23 cellular contexts compared by ENCODE assay signal in the genomic region with DNA sequence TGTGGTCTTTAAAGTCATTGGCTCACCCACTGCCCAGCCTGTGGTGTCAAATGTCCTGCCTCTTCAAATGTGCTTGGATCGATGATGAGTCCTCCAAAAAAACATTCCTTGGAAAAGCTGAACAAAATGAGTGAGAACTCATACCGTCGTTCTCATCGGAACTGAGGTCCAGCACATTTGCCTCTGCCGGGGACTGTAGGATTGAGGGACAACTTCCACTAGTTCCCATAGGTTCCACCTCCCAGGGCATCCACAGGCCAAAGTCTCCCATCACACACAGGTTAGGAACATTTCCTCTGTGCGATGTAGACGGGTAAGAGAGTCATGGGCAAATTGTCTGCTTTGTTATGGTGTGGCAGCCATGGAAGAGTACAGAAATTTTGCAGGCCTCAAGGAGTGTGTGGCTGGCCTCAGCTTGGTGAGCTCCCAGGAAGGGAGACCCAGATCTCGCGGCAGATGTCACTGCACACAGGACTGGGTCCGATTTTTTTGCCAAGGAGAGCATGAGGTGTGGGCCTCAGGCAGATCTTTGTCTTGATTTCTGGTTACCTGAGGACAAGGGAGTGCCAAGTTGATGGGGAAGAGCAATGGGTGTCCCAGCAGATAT.
A peak's percentile ranks its signal among the peaks of the same experiment; 100 is the strongest.
DNase-seq lines count a peak whose midpoint lies in the region; ATAC-seq, FAIRE-seq and TF ChIP-seq lines count a peak whose summit lies in the region.
"Had no signal": no experiment of that assay in that cellular context is flagged by ENCODE, and none has a peak within 500 bp of the region (broad histone marks: within the 10 kb centered on the region; RNA-seq: fewer than 3 reads in every experiment).

No MANE protein-coding gene starts in this region.

- H3K36me3 ChIP-seq in BLaER1 (peaks cover 100% of the 10 kb centered on the region), GM12878 (ENCODE audit: control insufficient read depth in 2 of 2, insufficient read depth in 2 of 2, low read length in 1 of 2) (peaks cover 4 to 7% of the 10 kb centered on the region in 2 experiments; a peak in 3 of 4 replicates), smooth muscle cell (ENCODE audit: low read depth) (peaks cover 64% of the 10 kb centered on the region)

- no peak for TF ChIP-seq POLR2A in GM12878 (IDR thresholded peaks at IDR 0.05; ENCODE audit: low read depth, low read length)

- H3K27me3 ChIP-seq in BLaER1 (peaks cover 5% of the 10 kb centered on the region; the same call in 1 of the 2 replicates), GM12878 (replicated peaks in 1 of 2; ENCODE audit: control insufficient read depth in 2 of 2, insufficient read depth in 2 of 2, low read length in 1 of 2) (no peaks in the 10 kb centered on the region), smooth muscle cell (ENCODE audit: low read depth) (no peaks in the 10 kb centered on the region)
- H3K27me3 ChIP-seq: SJSA1 had no signal

- H3K27ac Mint-ChIP-seq in endothelial cell (ENCODE audit: unreplicated experiment): no peak overlapping the region

- H3K27ac ChIP-seq in BLaER1 (no peak overlapping the region), GM12878 (ENCODE audit: control insufficient read depth, insufficient read depth) (no peak overlapping the region), smooth muscle cell (ENCODE audit: low read depth) (no peak overlapping the region)
- H3K27ac ChIP-seq: C4-2B, HL-60, KMS-11, SJSA1 had no signal

- CTCF ChIA-PET in GM12878 (lab: Yijun Ruan, JAX): no interaction called here

- H3K9ac ChIP-seq in BLaER1 (no peak overlapping the region), GM12878 (ENCODE audit: control insufficient read depth, insufficient read depth, low read length) (no peak overlapping the region), smooth muscle cell (ENCODE audit: low read depth) (no peak overlapping the region)
- H3K9ac ChIP-seq: KMS-11 had no signal

- no peak for ATAC-seq in GM12878
- ATAC-seq in HG03571 (IDR thresholded peaks at IDR 0.05; ENCODE audit: unreplicated experiment): no peak

- no peaks in the 10 kb centered on the region for H3F3A ChIP-seq in smooth muscle cell (ENCODE audit: low read depth)

- no peaks in the 10 kb centered on the region for H4K20me1 ChIP-seq in BLaER1
- H4K20me1 ChIP-seq in GM12878 (ENCODE audit: control insufficient read depth, insufficient read depth): no peaks in the 10 kb centered on the region
- H4K20me1 ChIP-seq in smooth muscle cell (ENCODE audit: low read depth): no peaks in the 10 kb centered on the region

- in situ Hi-C loops in GM12878 (cut with MboI): no loop called here

- H2AFZ ChIP-seq in GM12878 (ENCODE audit: control insufficient read depth, low read depth, low read length) (no peak overlapping the region), smooth muscle cell (ENCODE audit: low read depth) (no peak overlapping the region)

- peak overlapping the region; percentile 87 for H3K4me3 Mint-ChIP-seq in endothelial cell (ENCODE audit: unreplicated experiment)

- DNase-seq in GM12878 (ENCODE audit: low read depth, low spot score) (no peak), endothelial cell (ENCODE audit: low spot score) (no peak), smooth muscle cell (lab: John Stamatoyannopoulos, UW; ENCODE audit: unreplicated experiment) (no peak), NCI-H2107 (lab: John Stamatoyannopoulos, UW) (no peak), HPDE6-E6E7 (ENCODE audit: extremely low spot score) (no peak)
- DNase-seq in stimulated activated CD4-positive, alpha-beta T cell treated with anti-CD3 and anti-CD28 coated beads, Interleukin-2, amount 100 ng/mL, for 48 hours: no peak
- DNase-seq: 8988T, DMS53, GDM1, NCI-H1105, NCI-H2029 treated with DMSO at 0.1 percent for 48 hours, NCI-H2171, NCI-H524 treated with DMSO at 0.1 percent for 48 hours, NCI-H82 had no signal

- WGBS in GM12878 (ENCODE audit: insufficient coverage, insufficient replicate concordance, low lambda C conversion rate, missing lambda C conversion rate): 35% methylated on average over 10 of the region's 10 CpGs
- 95% methylated on average over 10 of the region's 10 CpGs for WGBS in smooth muscle cell (ENCODE audit: low lambda C conversion rate)

- peaks cover 85% of the 10 kb centered on the region for H3K9me3 Mint-ChIP-seq in endothelial cell (ENCODE audit: unreplicated experiment)

- peaks cover 100% of the 10 kb centered on the region for H3K36me3 Mint-ChIP-seq in endothelial cell (ENCODE audit: low read depth, unreplicated experiment)

- no peak overlapping the region for H3K4me2 ChIP-seq in BLaER1
- H3K4me2 ChIP-seq in GM12878 (ENCODE audit: control insufficient read depth, insufficient read depth): no peak overlapping the region
- no peak overlapping the region for H3K4me2 ChIP-seq in smooth muscle cell
- H3K4me2 ChIP-seq: KMS-11 had no signal

- intact Hi-C loops in GM12878 (cut with micrococcal nuclease; ENCODE audit: unreplicated experiment): no loop called here

- peaks cover 10% of the 10 kb centered on the region for H3K4me1 Mint-ChIP-seq in endothelial cell (ENCODE audit: unreplicated experiment)

- peaks cover 63% of the 10 kb centered on the region for H3K27me3 Mint-ChIP-seq in endothelial cell (ENCODE audit: unreplicated experiment)

- no peaks in the 10 kb centered on the region for H3K4me1 ChIP-seq in BLaER1
- no peaks in the 10 kb centered on the region for H3K4me1 ChIP-seq in GM12878 (ENCODE audit: control insufficient read depth, insufficient read depth, low read length)
- H3K4me1 ChIP-seq in smooth muscle cell (ENCODE audit: low read depth): no peaks in the 10 kb centered on the region
- H3K4me1 ChIP-seq: SJSA1 had no signal

- no TSS peak for BruUV-seq in GM12878 (replicated peaks; lab: Mats Ljungman, UMichigan)

- TF ChIP-seq RAD21 in GM12878 (IDR thresholded peaks at IDR 0.05; ENCODE audit: insufficient read depth, low read depth, low read length): no peak

- RAD21 ChIA-PET in GM12878 (lab: Charles Lee; ENCODE audit: unreplicated experiment): no interaction called here

- H3K79me2 ChIP-seq in GM12878 (ENCODE audit: control insufficient read depth, insufficient read depth, low read length) (no peaks in the 10 kb centered on the region), smooth muscle cell (ENCODE audit: low read depth) (no peaks in the 10 kb centered on the region)

- POLR2A ChIA-PET in GM12878 (lab: Charles Lee): no interaction called here

- no peak for TF ChIP-seq EP300 in GM12878 (IDR thresholded peaks at IDR 0.05; ENCODE audit: borderline replicate concordance in 1 of 2, control insufficient read depth in 1 of 2, low read depth in 2 of 2, low read length in 2 of 2)

- FAIRE-seq in GM12878 (lab: Jason Lieb, UNC): no peak
- FAIRE-seq: D721Med, GM19239, RCC 7860 had no signal

- no peak for TF ChIP-seq CTCF in GM12878 (IDR thresholded peaks at IDR 0.05 in 2 of 3, conservative IDR thresholded peaks at IDR 0.05 in 1 of 3; ENCODE audit: control insufficient read depth in 2 of 3, extremely low read depth in 1 of 3, insufficient read depth in 1 of 3, low read depth in 3 of 3, low read length in 3 of 3)
- no peak for TF ChIP-seq CTCF in endothelial cell (IDR thresholded peaks at IDR 0.05; ENCODE audit: unreplicated experiment)
- TF ChIP-seq CTCF in smooth muscle cell (IDR thresholded peaks at IDR 0.05; ENCODE audit: borderline replicate concordance, insufficient read depth, poor library complexity, severe bottlenecking): no peak

- H3K9me3 ChIP-seq in BLaER1 (peaks cover 100% of the 10 kb centered on the region), GM12878 (replicated peaks; ENCODE audit: control insufficient read depth, insufficient read depth, low read length) (peaks cover 85% of the 10 kb centered on the region), smooth muscle cell (replicated peaks; ENCODE audit: low read depth) (peaks cover 83% of the 10 kb centered on the region)

- H3K4me3 ChIP-seq in BLaER1: peak overlapping the region; percentile 46
- no peak overlapping the region for H3K4me3 ChIP-seq in GM12878
- H3K4me3 ChIP-seq in smooth muscle cell: peak overlapping the region; percentile 2
- H3K4me3 ChIP-seq: SJSA1 had no signal

- SMC1A ChIA-PET in GM12878 (lab: Charles Lee; ENCODE audit: uncharacterized antibody, unreplicated experiment): no interaction called here

TF ChIP-seq in GM12878, 131 proteins besides CTCF, POLR2A, EP300 and RAD21:
- TF ChIP-seq ZNF274 (IDR thresholded peaks at IDR 0.05; ENCODE audit: insufficient read depth, insufficient read length) (peak; percentile 47), CBX5 (IDR thresholded peaks at IDR 0.05; ENCODE audit: low read depth) (0 out of 2 replicates have a peak, but pooled peaks have one; percentile 32), KAT2A (conservative IDR thresholded peaks at IDR 0.05; ENCODE audit: control insufficient read depth, low read depth, low read length) (no peak), FOS (IDR thresholded peaks at IDR 0.05; ENCODE audit: borderline replicate concordance, extremely low read depth, insufficient read length) (no peak)
